ENCODE assay signal across 11 cellular contexts in the genomic region with DNA sequence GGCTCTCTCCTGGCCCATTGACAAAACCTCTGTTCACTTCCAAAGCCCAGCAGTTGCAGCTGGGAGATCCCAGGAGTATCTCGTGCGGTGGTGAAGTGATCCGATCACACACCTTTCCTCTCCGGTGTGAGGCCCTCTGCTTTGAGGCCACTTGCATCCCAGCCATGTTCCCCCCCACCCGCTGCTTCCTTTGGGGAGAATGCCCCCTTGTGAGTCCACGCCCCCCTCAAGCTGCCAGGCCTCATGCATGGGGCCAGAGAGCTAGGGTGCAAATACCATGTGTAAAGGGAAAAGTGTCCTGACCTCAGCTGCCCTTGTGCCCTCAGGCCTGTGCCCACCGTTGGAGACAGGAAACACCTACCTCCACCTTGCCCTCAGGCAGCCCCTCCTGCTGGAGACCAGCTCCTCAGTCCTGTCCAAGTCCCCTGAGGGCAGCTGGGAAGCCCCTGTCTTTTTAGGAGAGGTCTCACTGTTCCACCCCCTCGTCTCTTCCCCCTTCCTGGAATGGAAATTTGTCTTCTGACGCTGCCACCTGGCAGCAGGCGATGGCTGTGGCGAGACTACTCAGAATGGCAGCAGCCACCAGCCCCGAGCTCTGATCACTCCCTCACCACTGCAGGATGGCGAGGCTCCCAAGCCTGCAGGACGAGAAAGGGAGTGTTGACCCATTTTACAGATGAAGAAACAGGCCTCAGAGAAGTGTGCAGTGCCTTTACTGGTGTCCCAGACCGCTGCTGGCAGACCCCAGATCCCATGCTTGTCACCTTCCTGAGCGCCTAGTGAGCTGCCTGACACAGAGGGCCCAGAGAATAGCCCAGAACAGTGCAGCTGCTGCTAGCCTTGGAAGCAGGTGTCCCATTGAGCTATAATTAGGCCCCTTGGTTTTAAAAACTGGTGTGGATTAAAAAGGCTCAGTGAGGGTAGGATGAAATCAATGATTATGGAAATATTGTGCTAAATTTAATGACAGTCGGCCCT.
DNase-seq lines count a peak whose midpoint lies in the region; ATAC-seq and TF ChIP-seq lines count a peak whose summit lies in the region.
"Had no signal": no experiment of that assay in that cellular context is flagged by ENCODE, and none has a peak within 500 bp of the region (broad histone marks: within the 10 kb centered on the region; RNA-seq: fewer than 3 reads in every experiment).

No MANE protein-coding gene starts in this region.

- peak overlapping the region; percentile 47 for H3K27ac Mint-ChIP-seq in activated naive CD4-positive, alpha-beta T cell treated with anti-CD3 and anti-CD28 coated beads, Interleukin-2, amount 10 ng/mL, durations not matched to agents 7 days and 5 days
- H3K27ac Mint-ChIP-seq in endodermal cell, result no peak overlapping the region
- peak overlapping the region; percentile 99 for H3K27ac Mint-ChIP-seq in stimulated activated effector memory CD8-positive, alpha-beta T cell treated with anti-CD3 and anti-CD28 coated beads, Interleukin-12 subunit alpha, Interleukin-12 subunit beta, amount 100 ng/mL, for 72 hours
- H3K27ac Mint-ChIP-seq: CD14-positive monocyte had no signal

- no peaks in the 10 kb centered on the region for H3K9me3 Mint-ChIP-seq in activated naive CD4-positive, alpha-beta T cell treated with anti-CD3 and anti-CD28 coated beads, Interleukin-2, amount 10 ng/mL, durations not matched to agents 7 days and 5 days
- no peaks in the 10 kb centered on the region for H3K9me3 Mint-ChIP-seq in endodermal cell
- H3K9me3 Mint-ChIP-seq in stimulated activated effector memory CD8-positive, alpha-beta T cell treated with anti-CD3 and anti-CD28 coated beads, Interleukin-12 subunit alpha, Interleukin-12 subunit beta, amount 100 ng/mL, for 72 hours, result no peaks in the 10 kb centered on the region

- no peak overlapping the region for H3K4me3 ChIP-seq in endodermal cell (ENCODE audit: low read length)
- H3K4me3 ChIP-seq: K562, skin epidermis had no signal

- peaks cover 32% of the 10 kb centered on the region for H3K36me3 Mint-ChIP-seq in activated naive CD4-positive, alpha-beta T cell treated with anti-CD3 and anti-CD28 coated beads, Interleukin-2, amount 10 ng/mL, durations not matched to agents 7 days and 5 days
- no peaks in the 10 kb centered on the region for H3K36me3 Mint-ChIP-seq in endodermal cell (ENCODE audit: low read depth)
- H3K36me3 Mint-ChIP-seq in stimulated activated effector memory CD8-positive, alpha-beta T cell treated with anti-CD3 and anti-CD28 coated beads, Interleukin-12 subunit alpha, Interleukin-12 subunit beta, amount 100 ng/mL, for 72 hours, result peaks cover 15% of the 10 kb centered on the region

- H3K4me1 Mint-ChIP-seq in activated naive CD4-positive, alpha-beta T cell treated with anti-CD3 and anti-CD28 coated beads, Interleukin-2, amount 10 ng/mL, durations not matched to agents 7 days and 5 days, result peaks cover 29% of the 10 kb centered on the region
- peaks cover 34% of the 10 kb centered on the region for H3K4me1 Mint-ChIP-seq in endodermal cell
- H3K4me1 Mint-ChIP-seq in stimulated activated effector memory CD8-positive, alpha-beta T cell treated with anti-CD3 and anti-CD28 coated beads, Interleukin-12 subunit alpha, Interleukin-12 subunit beta, amount 100 ng/mL, for 72 hours, result peaks cover 55% of the 10 kb centered on the region
- H3K4me1 Mint-ChIP-seq: CD14-positive monocyte had no signal

- H3K36me3 ChIP-seq in endodermal cell (ENCODE audit: control insufficient read depth, insufficient read depth, low read length), result no peaks in the 10 kb centered on the region

- H3K9ac ChIP-seq in endodermal cell (ENCODE audit: extremely low read depth, low read length, poor library complexity, severe bottlenecking), result no peak overlapping the region

- H3K9me3 ChIP-seq in endodermal cell (ENCODE audit: control insufficient read depth, low read length), result no peaks in the 10 kb centered on the region

- peaks cover 8% of the 10 kb centered on the region for H3K4me1 ChIP-seq in endodermal cell (ENCODE audit: control insufficient read depth, insufficient read depth, low read length)

- H3K27me3 Mint-ChIP-seq in activated naive CD4-positive, alpha-beta T cell treated with anti-CD3 and anti-CD28 coated beads, Interleukin-2, amount 10 ng/mL, durations not matched to agents 7 days and 5 days, result no peaks in the 10 kb centered on the region
- H3K27me3 Mint-ChIP-seq in endodermal cell (ENCODE audit: insufficient read depth), result no peaks in the 10 kb centered on the region

- no peak for ATAC-seq in stimulated activated effector memory CD8-positive, alpha-beta T cell treated with anti-CD3 and anti-CD28 coated beads, Interleukin-12 subunit alpha, Interleukin-12 subunit beta, amount 100 ng/mL, for 72 hours
- ATAC-seq: K562 had no signal

- no peak for TF ChIP-seq CTCF in endodermal cell (conservative IDR thresholded peaks at IDR 0.05)

- H3K27ac ChIP-seq in endodermal cell (ENCODE audit: low read depth, low read length), result peak overlapping the region; percentile 10

- 88 to 94% methylated on average over 9 to 17 of the region's 17 CpGs for WGBS in endodermal cell (ENCODE audit: insufficient coverage in 1 of 2, insufficient read length in 1 of 2), 2 experiments

- DNase-seq in activated naive CD4-positive, alpha-beta T cell treated with anti-CD3 and anti-CD28 coated beads, Interleukin-2, amount 10 ng/mL, durations not matched to agents 7 days and 5 days, result no peak
- DNase-seq in activated naive CD4-positive, alpha-beta T cell (lab: John Stamatoyannopoulos, UW), result no peak
- DNase-seq in SHP77 (lab: John Stamatoyannopoulos, UW), result peak; percentile 60 to 79
- no peak for DNase-seq in endodermal cell
- DNase-seq in stimulated activated effector memory CD8-positive, alpha-beta T cell treated with anti-CD3 and anti-CD28 coated beads, Interleukin-12 subunit alpha, Interleukin-12 subunit beta, amount 100 ng/mL, for 72 hours (ENCODE audit: low spot score in 2 of 2), result peak in 1 of 2 donors; percentile 59
- DNase-seq in iPS-NIHi11 (ENCODE audit: low spot score), result no peak
- DNase-seq in SKM-1 (lab: John Stamatoyannopoulos, UW; ENCODE audit: unreplicated experiment), result no peak
- no peak for DNase-seq in effector CD8-positive, alpha-beta T cell (lab: John Stamatoyannopoulos, UW)

- no peak overlapping the region for H3K4me3 Mint-ChIP-seq in activated naive CD4-positive, alpha-beta T cell treated with anti-CD3 and anti-CD28 coated beads, Interleukin-2, amount 10 ng/mL, durations not matched to agents 7 days and 5 days
- H3K4me3 Mint-ChIP-seq in endodermal cell, result no peak overlapping the region
- peak overlapping the region; percentile 55 for H3K4me3 Mint-ChIP-seq in stimulated activated effector memory CD8-positive, alpha-beta T cell treated with anti-CD3 and anti-CD28 coated beads, Interleukin-12 subunit alpha, Interleukin-12 subunit beta, amount 100 ng/mL, for 72 hours
- H3K4me3 Mint-ChIP-seq: CD14-positive monocyte had no signal

- H3K27me3 ChIP-seq in endodermal cell (ENCODE audit: control insufficient read depth, insufficient read depth, low read length, poor library complexity, severe bottlenecking), result no peaks in the 10 kb centered on the region

- CTCF ChIA-PET in activated naive CD4-positive, alpha-beta T cell treated with anti-CD3 and anti-CD28 coated beads, Interleukin-2, amount 10 ng/mL, durations not matched to agents 7 days and 5 days (lab: Charles Lee), result interaction anchor here (0.6 to 1.9 kb wide), 6 partner anchors 11 to 515 kb away, joined by 3 to 4 read pairs (median 3); no protein-coding TSS in a partner anchor

Comparison
In these comparisons a context has a peak if more than half of its experiments do, and no peak if none do; other contexts are left out.
1. DNase-seq: peak in SHP77 (2 of 2); none in activated naive CD4-positive, alpha-beta T cell treated with anti-CD3 and anti-CD28 coated beads, Interleukin-2, amount 10 ng/mL, durations not matched to agents 7 days and 5 days (single experiment), activated naive CD4-positive, alpha-beta T cell (0 of 4), endodermal cell (single experiment), iPS-NIHi11 (single experiment), SKM-1 (single experiment) and effector CD8-positive, alpha-beta T cell (single experiment).